Comparison of ENCODE assay signal across 28 cellular contexts in the genomic region with DNA sequence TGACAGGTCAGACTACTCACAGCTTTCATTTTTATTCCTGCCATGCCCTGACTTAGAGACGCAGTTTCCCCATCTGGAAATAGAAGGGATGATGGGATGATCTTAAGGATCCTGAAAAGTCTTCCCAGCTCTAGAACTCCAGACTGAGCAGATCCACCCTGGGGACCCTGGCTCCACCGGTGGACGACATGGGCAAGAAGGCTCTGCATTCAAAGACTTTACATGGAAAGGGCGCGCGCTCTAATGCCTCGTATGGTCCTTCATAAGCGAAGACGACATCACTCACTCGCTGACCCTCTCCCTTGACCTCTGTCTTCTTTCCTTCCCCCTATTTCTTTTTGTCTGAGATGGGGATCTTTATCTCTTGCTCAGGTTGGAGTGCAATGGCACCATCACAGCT. TPM values are rescaled to one million over a fixed set of nuclear protein-coding genes. Genes with fewer than 3 reads are reported as not detected.
A peak's percentile ranks its signal among the peaks of the same experiment; 100 is the strongest.
DNase-seq lines count a peak whose midpoint lies in the region; ATAC-seq, FAIRE-seq and TF ChIP-seq lines count a peak whose summit lies in the region.
"Had no signal": no experiment of that assay in that cellular context is flagged by ENCODE, and none has a peak within 500 bp of the region (broad histone marks: within the 10 kb centered on the region; RNA-seq: fewer than 3 reads in every experiment).

No MANE protein-coding gene starts in this region.

- TF ChIP-seq POLR2A in H1 (IDR thresholded peaks at IDR 0.05; ENCODE audit: control extremely low read depth in 1 of 2, low read depth in 2 of 2, low read length in 2 of 2), result no peak

- no peak overlapping the region for H2AFZ ChIP-seq in H1 (ENCODE audit: low read length)

- no peak overlapping the region for H4K91ac ChIP-seq in H1 (replicated peaks; ENCODE audit: insufficient read length, low read length)

- TF ChIP-seq CTCF in H1 (IDR thresholded peaks at IDR 0.05; ENCODE audit: control extremely low read depth in 1 of 3, insufficient read depth in 1 of 3, low read depth in 1 of 3, low read length in 3 of 3) (no peak), nephron progenitor cell (IDR thresholded peaks at IDR 0.05) (no peak)

- H3K4me3 ChIP-seq in BLaER1 (no peak overlapping the region), H1 (ENCODE audit: extremely low read depth in 1 of 4, insufficient read depth in 2 of 4, low read depth in 3 of 4, low read length in 4 of 4) (no peak overlapping the region)
- H3K4me3 ChIP-seq: GM12878 had no signal

- H3K4me3 Mint-ChIP-seq in nephron progenitor cell, result no peak overlapping the region
- H3K4me3 Mint-ChIP-seq: CD14-positive monocyte; CD4-positive, alpha-beta memory T cell; CD4-positive, CD25-positive, alpha-beta regulatory T cell; CD8-positive, alpha-beta memory T cell had no signal

- no peak for FAIRE-seq in H1 (lab: Jason Lieb, UNC)
- FAIRE-seq: A204.1, GM12878, GM12892, GM18507, GM19239 had no signal

- H3K36me3 ChIP-seq in BLaER1, result no peaks in the 10 kb centered on the region
- no peaks in the 10 kb centered on the region for H3K36me3 ChIP-seq in H1 (ENCODE audit: control insufficient read depth in 2 of 4, insufficient read depth in 4 of 4, low read length in 3 of 4)
- H3K36me3 ChIP-seq: BE2C had no signal

- no peaks in the 10 kb centered on the region for H3K36me3 Mint-ChIP-seq in nephron progenitor cell (ENCODE audit: low read depth)
- H3K36me3 Mint-ChIP-seq: CD14-positive monocyte; CD4-positive, alpha-beta memory T cell; CD4-positive, CD25-positive, alpha-beta regulatory T cell; CD8-positive, alpha-beta memory T cell had no signal

- no peak overlapping the region for H3K23ac ChIP-seq in H1 (ENCODE audit: insufficient read length)

- no peak overlapping the region; the same call in 1 of the 2 replicates for H2BK5ac ChIP-seq in H1 (ENCODE audit: low read depth, low read length)

- no peak overlapping the region for H3K14ac ChIP-seq in H1 (ENCODE audit: insufficient read length)

- 0 out of 2 replicates have a peak overlapping the region, but pooled peaks have one; percentile 7 for H2BK12ac ChIP-seq in H1 (ENCODE audit: low read depth, low read length)

- peaks cover 5% of the 10 kb centered on the region for H3K9me3 Mint-ChIP-seq in nephron progenitor cell
- H3K9me3 Mint-ChIP-seq: CD8-positive, alpha-beta memory T cell had no signal

- no peak overlapping the region for H3K56ac ChIP-seq in H1 (replicated peaks; ENCODE audit: insufficient read length, low read depth, low read length)

- H3K18ac ChIP-seq in H1 (ENCODE audit: extremely low read depth, low read length), result no peak overlapping the region

- no peaks in the 10 kb centered on the region; the same call in 1 of the 2 replicates for H3K23me2 ChIP-seq in H1 (ENCODE audit: low read depth, low read length)

- TF ChIP-seq EP300 in H1 (IDR thresholded peaks at IDR 0.05; ENCODE audit: borderline replicate concordance in 1 of 2, low read depth in 2 of 2, low read length in 2 of 2), result no peak

- H3K4me2 ChIP-seq in BLaER1, result peak overlapping the region; percentile 66
- no peak overlapping the region for H3K4me2 ChIP-seq in H1 (ENCODE audit: insufficient read depth in 1 of 2, low read depth in 2 of 2, low read length in 2 of 2)

- H4K20me1 ChIP-seq in BLaER1 (peaks cover 4% of the 10 kb centered on the region; the same call in 1 of the 2 replicates), H1 (replicated peaks in 1 of 2; ENCODE audit: control insufficient read depth in 1 of 2, insufficient read depth in 2 of 2, low read length in 2 of 2) (no peaks in the 10 kb centered on the region)

- no peak overlapping the region for H4K5ac ChIP-seq in H1 (ENCODE audit: insufficient read length, low read depth, low read length)

- peaks cover 20% of the 10 kb centered on the region for H3K4me1 Mint-ChIP-seq in nephron progenitor cell
- H3K4me1 Mint-ChIP-seq: CD14-positive monocyte; CD4-positive, alpha-beta memory T cell; CD4-positive, CD25-positive, alpha-beta regulatory T cell; CD8-positive, alpha-beta memory T cell had no signal

- no peak for DNase-seq in H1 (ENCODE audit: low read depth in 1 of 2, low spot score in 2 of 2)
- no peak for DNase-seq in nephron progenitor cell
- DNase-seq in A172 (ENCODE audit: low spot score), result no peak
- DNase-seq: ACHN; BE2C; C1 segment of cervical spinal cord; CD4-positive, alpha-beta memory T cell; CD4-positive, CD25-positive, alpha-beta regulatory T cell; CD8-positive, alpha-beta memory T cell; COR-L47; DMS 273 treated with DMSO at 0.1 percent for 48 hours; DMS153; DMS53; DMS79; DND-41; EL; GDM1 had no signal

- no peak overlapping the region for H4K8ac ChIP-seq in H1 (ENCODE audit: extremely low read depth, insufficient read depth, low read length)

- no peak overlapping the region for H2AK5ac ChIP-seq in H1 (ENCODE audit: low read depth, low read length)

- peaks cover 45% of the 10 kb centered on the region for H3K27me3 Mint-ChIP-seq in nephron progenitor cell (ENCODE audit: low read depth, poor library complexity)

- WGBS in H1 (ENCODE audit: extremely low coverage in 1 of 2, insufficient coverage in 1 of 2, insufficient read length in 1 of 2, insufficient replicate concordance in 2 of 2, low coverage in 1 of 2, low lambda C conversion rate in 2 of 2, missing lambda C conversion rate in 1 of 2), 2 experiments, result 96% methylated on average over 10 of the region's 10 CpGs; no CpG with 5 or more reads in 1 of the 2 experiments

- H3K27me3 ChIP-seq in BLaER1 (no peaks in the 10 kb centered on the region), H1 (replicated peaks in 1 of 4; ENCODE audit: control insufficient read depth in 3 of 4, extremely low read depth in 1 of 4, insufficient read depth in 3 of 4, low read length in 3 of 4) (no peaks in the 10 kb centered on the region)

- TF ChIP-seq RAD21 in H1 (IDR thresholded peaks at IDR 0.05 in 1 of 2, conservative IDR thresholded peaks at IDR 0.05 in 1 of 2; ENCODE audit: low read depth in 2 of 2, low read length in 2 of 2), result no peak

- H2BK20ac ChIP-seq in H1 (ENCODE audit: low read length), result peak overlapping the region; percentile 87; the same call in 1 of the 2 replicates

- H3K9ac ChIP-seq in BLaER1, result no peak overlapping the region
- H3K9ac ChIP-seq in H1 (replicated peaks in 1 of 4; ENCODE audit: extremely low read depth in 1 of 4, low read depth in 3 of 4, low read length in 3 of 4), result no peak overlapping the region

- POLR2A ChIA-PET in H1 (lab: Charles Lee; ENCODE audit: partially characterized antibody), result interaction anchor here (1.0 to 2.2 kb wide), 5 partner anchors 14 to 29 kb away, joined by 4 to 7 read pairs (median 4); no protein-coding TSS in a partner anchor

- peaks cover 20% of the 10 kb centered on the region for H3K9me3 ChIP-seq in BLaER1
- peaks cover 18 to 29% of the 10 kb centered on the region in 2 experiments for H3K9me3 ChIP-seq in H1 (ENCODE audit: insufficient read depth in 2 of 2, low read depth in 1 of 2, low read length in 1 of 2)
- H3K9me3 ChIP-seq: BE2C had no signal

- no peaks in the 10 kb centered on the region for H3K79me1 ChIP-seq in H1 (ENCODE audit: low read depth, low read length)

- H3K79me2 ChIP-seq in H1 (ENCODE audit: control insufficient read depth in 1 of 2, insufficient read depth in 2 of 2, low read length in 2 of 2), result no peaks in the 10 kb centered on the region

- H3K27ac ChIP-seq in BLaER1 (no peak overlapping the region), H1 (ENCODE audit: low read depth, low read length) (no peak overlapping the region)
- H3K27ac ChIP-seq: 22Rv1 had no signal

- no peak overlapping the region for H2BK15ac ChIP-seq in H1 (ENCODE audit: low read length)

- H2BK120ac ChIP-seq in H1 (replicated peaks; ENCODE audit: low read depth, low read length), result no peak overlapping the region

- peaks cover 39% of the 10 kb centered on the region for H3K4me1 ChIP-seq in BLaER1
- H3K4me1 ChIP-seq in H1 (replicated peaks in 1 of 4; ENCODE audit: control insufficient read depth in 3 of 4, insufficient read depth in 4 of 4, low read length in 3 of 4), result no peaks in the 10 kb centered on the region; a peak in 1 of 7 replicates
- H3K4me1 ChIP-seq: BE2C had no signal

- peak overlapping the region; percentile 24 for H3K27ac Mint-ChIP-seq in nephron progenitor cell
- H3K27ac Mint-ChIP-seq: CD14-positive monocyte; CD4-positive, alpha-beta memory T cell; CD4-positive, CD25-positive, alpha-beta regulatory T cell; CD8-positive, alpha-beta memory T cell had no signal

- ATAC-seq in GM18907 (IDR thresholded peaks at IDR 0.05; ENCODE audit: unreplicated experiment), result no peak
- no peak for ATAC-seq in HG02884 (IDR thresholded peaks at IDR 0.05; ENCODE audit: unreplicated experiment)
- ATAC-seq: GM12878 had no signal

- no peak overlapping the region for H3K4ac ChIP-seq in H1 (replicated peaks; ENCODE audit: insufficient read length, low read depth, low read length)

- CTCF ChIA-PET in H1 (lab: Charles Lee; ENCODE audit: partially characterized antibody), result interaction anchor here (1.3 to 2.0 kb wide), 3 partner anchors 13 to 175 kb away, joined by 3 to 6 read pairs (median 6); no protein-coding TSS in a partner anchor

TF ChIP-seq in H1, 55 proteins besides CTCF, POLR2A, EP300 and RAD21:
- TF ChIP-seq GTF2F1 (IDR thresholded peaks at IDR 0.05; ENCODE audit: borderline replicate concordance, low read depth, low read length) (no peak), CHD1 (IDR thresholded peaks at IDR 0.05; ENCODE audit: low read depth, low read length) (no peak), CBX5 (IDR thresholded peaks at IDR 0.05; ENCODE audit: low read depth, low read length) (no peak)
- TF ChIP-seq, protein P1, sequence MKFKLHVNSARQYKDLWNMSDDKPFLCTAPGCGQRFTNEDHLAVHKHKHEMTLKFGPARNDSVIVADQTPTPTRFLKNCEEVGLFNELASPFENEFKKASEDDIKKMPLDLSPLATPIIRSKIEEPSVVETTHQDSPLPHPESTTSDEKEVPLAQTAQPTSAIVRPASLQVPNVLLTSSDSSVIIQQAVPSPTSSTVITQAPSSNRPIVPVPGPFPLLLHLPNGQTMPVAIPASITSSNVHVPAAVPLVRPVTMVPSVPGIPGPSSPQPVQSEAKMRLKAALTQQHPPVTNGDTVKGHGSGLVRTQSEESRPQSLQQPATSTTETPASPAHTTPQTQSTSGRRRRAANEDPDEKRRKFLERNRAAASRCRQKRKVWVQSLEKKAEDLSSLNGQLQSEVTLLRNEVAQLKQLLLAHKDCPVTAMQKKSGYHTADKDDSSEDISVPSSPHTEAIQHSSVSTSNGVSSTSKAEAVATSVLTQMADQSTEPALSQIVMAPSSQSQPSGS (IDR thresholded peaks at IDR 0.05; ENCODE audit: low read length), result no peak

RNA-seq across cellular contexts. Expression of a gene that starts 24.4 kb away (rescaled TPM):
- 57.2 and 68.1 TPM in 2 replicates for total RNA-seq in H1 (2021; fragmentation: NEBNext Ultra II Directional; extraction: Animal tissue kit (Norgen Biotek cat#: 25700))
- 19.3 and 24.7 TPM in 2 replicates for polyA plus RNA-seq in H1 (2011; rRNA removed)
- polyA plus RNA-seq in H1 (2011; cell fraction: cytosol; rRNA removed), result 25.0 TPM
- polyA plus RNA-seq in H1 (2011; cell fraction: nucleus; rRNA removed), result 90.7 TPM
- 21.1 to 32.7 TPM (median 27.9 TPM) in 4 replicates for polyA plus RNA-seq in H1 (2012, experiment 1 of 2)
- 6.5 TPM for polyA plus RNA-seq in H1 (2012, experiment 2 of 2)
- polyA plus RNA-seq in H1 (2013, experiment 1 of 2), result 18.8 TPM
- polyA plus RNA-seq in H1 (2013, experiment 2 of 2), result 14.5 TPM
- polyA minus RNA-seq in H1 (2011; rRNA and poly(A)+ RNA removed), result 41.2 and 52.3 TPM in 2 replicates
- 47.8 TPM for polyA minus RNA-seq in H1 (2011; cell fraction: cytosol; rRNA and poly(A)+ RNA removed)
- polyA minus RNA-seq in H1 (2011; cell fraction: nucleus; rRNA and poly(A)+ RNA removed), result 135 TPM
- not detected in 2 replicates for total RNA-seq in A172 (2014; rRNA removed; shearing (Covaris generic))
- total RNA-seq: CD4-positive, alpha-beta memory T cell; CD4-positive, CD25-positive, alpha-beta regulatory T cell; CD8-positive, alpha-beta memory T cell; GM12878 had no signal
- polyA plus RNA-seq: AG04450; CD14-positive monocyte; CD4-positive, alpha-beta memory T cell; CD4-positive, CD25-positive, alpha-beta regulatory T cell; CD8-positive, alpha-beta memory T cell had no signal

Comparison
In these comparisons a context has a peak if more than half of its experiments do, and no peak if none do; other contexts are left out.
1. RNA of a gene that starts 24.4 kb away (total RNA-seq): 57.2 to 68.1 TPM in H1; not detected in A172; every median in the first group is over 10 times any median in the second.